ENCODE assay signal across 8 cellular contexts in genomic region chr13:114313061-114313860, GRCh38.
A peak's percentile ranks its signal among the peaks of the same experiment; 100 is the strongest.
DNase-seq lines count a peak whose midpoint lies in the region; ATAC-seq and TF ChIP-seq lines count a peak whose summit lies in the region.

No MANE protein-coding gene starts in this region.

- peak; percentile 29 for ATAC-seq in HG03175 (IDR thresholded peaks at IDR 0.05; ENCODE audit: unreplicated experiment)

- peak; percentile 65 for DNase-seq in GM10248 (ENCODE audit: extremely low spot score)
- peak in 2 of 3 experiments; percentile 7 to 27 for DNase-seq in activated CD8-positive, alpha-beta memory T cell treated with anti-CD3 and anti-CD28 coated beads for 48 hours (ENCODE audit: low read depth in 2 of 3, low spot score in 2 of 3)
- DNase-seq in germinal center (ENCODE audit: low spot score) = peak; percentile 25
- DNase-seq in stimulated activated CD4-positive, alpha-beta T cell treated with anti-CD3 and anti-CD28 coated beads, Interleukin-12 subunit alpha, Interleukin-12 subunit beta, amount 100 ng/mL, for 4 hours = peak; percentile 14
- no peak for DNase-seq in NCI-H146 treated with DMSO at 0.1 percent for 48 hours (lab: John Stamatoyannopoulos, UW; ENCODE audit: unreplicated experiment)
- DNase-seq in T1000 (lab: John Stamatoyannopoulos, UW) = no peak
- DNase-seq in DMS153 treated with DMSO at 0.1 percent for 48 hours (lab: John Stamatoyannopoulos, UW; ENCODE audit: unreplicated experiment) = no peak

- CTCF ChIA-PET in GM10248 (lab: Yijun Ruan, JAX) = interaction anchor here (1.4 to 1.8 kb wide), 3 partner anchors 9 to 22 kb away, joined by 3 to 5 read pairs (median 3); no protein-coding TSS in a partner anchor

- no peak for TF ChIP-seq CTCF in GM10248 (IDR thresholded peaks at IDR 0.05; ENCODE audit: control extremely low read depth, extremely low read depth, low read depth, missing control alignments)

- POLR2A ChIA-PET in GM10248 (lab: Yijun Ruan, JAX) = no interaction called here

Comparison
In these comparisons a context has a peak if more than half of its experiments do, and no peak if none do; other contexts are left out.
1. DNase-seq: peak in GM10248 (single experiment), activated CD8-positive, alpha-beta memory T cell treated with anti-CD3 and anti-CD28 coated beads for 48 hours (2 of 3), germinal center (single experiment) and stimulated activated CD4-positive, alpha-beta T cell treated with anti-CD3 and anti-CD28 coated beads, Interleukin-12 subunit alpha, Interleukin-12 subunit beta, amount 100 ng/mL, for 4 hours (single experiment); none in NCI-H146 treated with DMSO at 0.1 percent for 48 hours (single experiment), T1000 (single experiment) and DMS153 treated with DMSO at 0.1 percent for 48 hours (single experiment).